ENCODE assay signal across 9 cellular contexts in genomic region chr16:1332618-1333148, GRCh38. TPM values are rescaled to one million over a fixed set of nuclear protein-coding genes. Genes with fewer than 3 reads are reported as not detected.
DNase-seq lines count a peak whose midpoint lies in the region; ATAC-seq, FAIRE-seq and TF ChIP-seq lines count a peak whose summit lies in the region.
"Had no signal": no experiment of that assay in that cellular context is flagged by ENCODE, and none has a peak within 500 bp of the region (broad histone marks: within the 10 kb centered on the region; RNA-seq: fewer than 3 reads in every experiment).

No MANE protein-coding gene starts in this region.

- CTCF ChIA-PET in CD8-positive, alpha-beta memory T cell (lab: Charles Lee), result interaction anchor here (1.2 kb wide), 1 partner anchor 24 kb away, joined by 3 read pairs; the partner anchor contains the start of gene UBE2I

- ATAC-seq in esophagus mucosa (peak; percentile 4), HG02981 (IDR thresholded peaks at IDR 0.05; ENCODE audit: unreplicated experiment) (no peak), aorta (ENCODE audit: low FRiP score) (no peak)

- TF ChIP-seq CTCF in OCI-LY1 (IDR thresholded peaks at IDR 0.05; ENCODE audit: low read length) (no peak), ovary (IDR thresholded peaks at IDR 0.05) (no peak)

- POLR2A ChIA-PET in CD8-positive, alpha-beta memory T cell (lab: Charles Lee), result interaction anchor here (1.5 to 2.3 kb wide), 3 partner anchors 10 to 19 kb away, joined by 3 to 13 read pairs (median 3); partner anchors contain the start of genes GNPTG and TSR3

- peaks cover 12 to 41% (median 14%) of the 10 kb centered on the region in 3 donors for H3K4me1 Mint-ChIP-seq in CD8-positive, alpha-beta memory T cell

- H3K4me1 ChIP-seq in CD8-positive, alpha-beta memory T cell (ENCODE audit: insufficient read depth, low read length), result peaks cover 27% of the 10 kb centered on the region
- H3K4me1 ChIP-seq in OCI-LY1 (ENCODE audit: insufficient read depth, low read length, severe bottlenecking), result peaks cover 33% of the 10 kb centered on the region
- H3K4me1 ChIP-seq in ovary (ENCODE audit: insufficient read depth), result no peaks in the 10 kb centered on the region
- H3K4me1 ChIP-seq in aorta (ENCODE audit: control insufficient read depth in 1 of 2, insufficient read depth in 2 of 2, low read length in 2 of 2), result no peaks in the 10 kb centered on the region

- H2AFZ ChIP-seq in OCI-LY1 (ENCODE audit: low read length), result no peak overlapping the region

- peak overlapping the region in 6 of 8 donors; percentile 39 to 96 (median 71) for H3K27ac Mint-ChIP-seq in CD8-positive, alpha-beta memory T cell

- no peak for TF ChIP-seq POLR2A in ovary (IDR thresholded peaks at IDR 0.05)

- H3F3A ChIP-seq in OCI-LY1 (ENCODE audit: insufficient read depth, low read length), result no peaks in the 10 kb centered on the region

- no peak for TF ChIP-seq EP300 in ovary (IDR thresholded peaks at IDR 0.05)

- intact Hi-C loops in ovary (cut with DNase I) (no loop called here), aorta (cut with DNase I) (no loop called here)

- H3K4me3 Mint-ChIP-seq in CD8-positive, alpha-beta memory T cell, result peak overlapping the region; percentile 80 to 93 (median 83)

- H4K20me1 ChIP-seq in OCI-LY1 (ENCODE audit: insufficient read depth, low read length), result no peaks in the 10 kb centered on the region

- no peak for DNase-seq in CD8-positive, alpha-beta memory T cell
- DNase-seq in ovary (no peak), inferior parietal cortex (ENCODE audit: extremely low spot score) (no peak), HTR-8/SVneo (ENCODE audit: insufficient read length, low spot score) (no peak), aorta (no peak)
- DNase-seq: EL had no signal

- peaks cover 0 to 2% (median 0%) of the 10 kb centered on the region in 5 donors for H3K9me3 Mint-ChIP-seq in CD8-positive, alpha-beta memory T cell

- 4 to 5% (median 5%) methylated on average over 23 to 26 of the region's 26 CpGs for WGBS in ovary, 3 donors
- WGBS in aorta, 2 donors, result 3 to 5% methylated on average over 24 to 26 of the region's 26 CpGs

- H3K36me3 Mint-ChIP-seq in CD8-positive, alpha-beta memory T cell, result no peaks in the 10 kb centered on the region

- H3K27me3 Mint-ChIP-seq in CD8-positive, alpha-beta memory T cell, result peaks cover 3 to 9% of the 10 kb centered on the region in 2 donors

- no peaks in the 10 kb centered on the region for H3K36me3 ChIP-seq in CD8-positive, alpha-beta memory T cell (ENCODE audit: insufficient read depth, low read length)
- H3K36me3 ChIP-seq in OCI-LY1 (ENCODE audit: insufficient read depth, low read length) (no peaks in the 10 kb centered on the region), ovary (no peaks in the 10 kb centered on the region), aorta (ENCODE audit: control insufficient read depth in 1 of 2, insufficient read depth in 2 of 2, low read length in 1 of 2) (no peaks in the 10 kb centered on the region)

- H3K4me3 ChIP-seq in CD8-positive, alpha-beta memory T cell (ENCODE audit: low read length), result peak overlapping the region; percentile 40
- no peak overlapping the region for H3K4me3 ChIP-seq in OCI-LY1 (ENCODE audit: low read depth, low read length, poor library complexity, severe bottlenecking)
- H3K4me3 ChIP-seq in ovary, result peak overlapping the region; percentile 1
- no peak overlapping the region for H3K4me3 ChIP-seq in aorta (ENCODE audit: low read length in 2 of 2)

- H3K9ac ChIP-seq in OCI-LY1 (ENCODE audit: low read length), result no peak overlapping the region; the same call in 1 of the 2 replicates

- peaks cover 25% of the 10 kb centered on the region for H3K27me3 ChIP-seq in CD8-positive, alpha-beta memory T cell (ENCODE audit: insufficient read depth, low read length, poor library complexity, severe bottlenecking)
- H3K27me3 ChIP-seq in OCI-LY1 (ENCODE audit: insufficient read depth, low read length), result peaks cover 16% of the 10 kb centered on the region; the same call in 1 of the 2 replicates
- no peaks in the 10 kb centered on the region for H3K27me3 ChIP-seq in ovary
- no peaks in the 10 kb centered on the region for H3K27me3 ChIP-seq in aorta (ENCODE audit: control insufficient read depth in 1 of 2, insufficient read depth in 2 of 2, low read length in 1 of 2)

- no peak overlapping the region for H3K4me2 ChIP-seq in OCI-LY1 (ENCODE audit: low read length)

- H3K9me3 ChIP-seq in CD8-positive, alpha-beta memory T cell (ENCODE audit: low read length), result no peaks in the 10 kb centered on the region
- H3K9me3 ChIP-seq in OCI-LY1 (ENCODE audit: low read length), result no peaks in the 10 kb centered on the region
- H3K9me3 ChIP-seq in ovary, result no peaks in the 10 kb centered on the region
- H3K9me3 ChIP-seq in aorta (ENCODE audit: control insufficient read depth, low read length), result peaks cover 2% of the 10 kb centered on the region

- H3K27ac ChIP-seq in CD8-positive, alpha-beta memory T cell (ENCODE audit: low read depth, low read length), result no peak overlapping the region
- peak overlapping the region; percentile 93 for H3K27ac ChIP-seq in OCI-LY1 (ENCODE audit: low read depth, low read length, poor library complexity, severe bottlenecking)
- H3K27ac ChIP-seq in ovary, result no peak overlapping the region
- no peak overlapping the region for H3K27ac ChIP-seq in aorta (ENCODE audit: low read depth in 1 of 2, low read length in 2 of 2)

- no peak for FAIRE-seq in HTR-8/SVneo (lab: Jason Lieb, UNC)

- H3K79me2 ChIP-seq in OCI-LY1 (ENCODE audit: insufficient read depth, low read length), result no peaks in the 10 kb centered on the region

- H3K9me2 ChIP-seq in OCI-LY1 (ENCODE audit: low read depth, low read length), result no peaks in the 10 kb centered on the region

RNA-seq across cellular contexts. Expression of gene BAIAP3, which starts 0.8 kb away (rescaled TPM):
- total RNA-seq in CD8-positive, alpha-beta memory T cell, result 1 to 10 TPM; 7.2 to 7.5 TPM
- 8.3 TPM for polyA plus RNA-seq in CD8-positive, alpha-beta memory T cell
- total RNA-seq in esophagus mucosa (2.0 TPM), ovary (10 to 100 TPM in 1 of 7 donors, 1 to 10 TPM in 5, under 1 TPM in 1; 0.25 to 26.1 (median 2.6) TPM), aorta (1 to 10 TPM; 1.2 to 3.1 TPM)
- polyA plus RNA-seq in ovary (under 1 TPM; 0.25 to 0.63 TPM), aorta (1 to 10 TPM; 1.1 to 2.6 TPM)

RNA-seq across cellular contexts. Expression of gene TSR3, which starts 19.0 kb away (rescaled TPM):
- total RNA-seq in CD8-positive, alpha-beta memory T cell, result 100 to 1,000 TPM in 1 of 2 experiments, 10 to 100 TPM in 1; 91.8 to 102 TPM
- 109 TPM for polyA plus RNA-seq in CD8-positive, alpha-beta memory T cell
- total RNA-seq in esophagus mucosa (42.6 TPM), ovary (10 to 100 TPM; 28.6 to 74.6 (median 41.5) TPM), aorta (10 to 100 TPM; 32.1 to 37.5 TPM)
- polyA plus RNA-seq in ovary (10 to 100 TPM in 1 of 2 donors, 1 to 10 TPM in 1; 6.3 to 40.7 TPM), aorta (10 to 100 TPM; 68.4 to 88.0 TPM)

RNA-seq across cellular contexts. Expression of gene GNPTG, which starts 19.0 kb away (rescaled TPM):
- total RNA-seq in CD8-positive, alpha-beta memory T cell, result 10 to 100 TPM; 32.3 to 34.4 TPM
- polyA plus RNA-seq in CD8-positive, alpha-beta memory T cell, result 63.3 TPM
- total RNA-seq in esophagus mucosa, result 25.7 TPM
- total RNA-seq in ovary, result 10 to 100 TPM; 47.8 to 68.1 (median 55.4) TPM
- 10 to 100 TPM; 26.0 to 67.8 TPM for polyA plus RNA-seq in ovary
- 10 to 100 TPM; 45.3 to 55.1 TPM for total RNA-seq in aorta
- 10 to 100 TPM; 33.7 to 74.1 TPM for polyA plus RNA-seq in aorta

RNA-seq across cellular contexts. Expression of gene UBE2I, which starts 23.2 kb away (rescaled TPM):
- 100 to 1,000 TPM; 238 to 257 TPM for total RNA-seq in CD8-positive, alpha-beta memory T cell
- polyA plus RNA-seq in CD8-positive, alpha-beta memory T cell, result 101 TPM
- 93.1 TPM for total RNA-seq in esophagus mucosa
- 100 to 1,000 TPM in 5 of 7 donors, 10 to 100 TPM in 2; 63.9 to 180 (median 145) TPM for total RNA-seq in ovary
- 100 to 1,000 TPM; 104 to 258 TPM for polyA plus RNA-seq in ovary
- total RNA-seq in aorta, result 10 to 100 TPM; 81.7 to 86.7 TPM
- 10 to 100 TPM; 35.7 to 63.1 TPM for polyA plus RNA-seq in aorta

Comparison
In these comparisons a context has a peak if more than half of its experiments do, and no peak if none do; other contexts are left out.
1. H3K4me3 ChIP-seq: peak in CD8-positive, alpha-beta memory T cell (single experiment) and ovary (single experiment); none in OCI-LY1 (single experiment) and aorta (0 of 2).